ENCODE assay signal across 8 cellular contexts in genomic region chr5:112503749-112504501, GRCh38.
A peak's percentile ranks its signal among the peaks of the same experiment; 100 is the strongest.
DNase-seq lines count a peak whose midpoint lies in the region; ATAC-seq, FAIRE-seq and TF ChIP-seq lines count a peak whose summit lies in the region.
"Not testable (repeated sequence)": the region's sequence is repeated elsewhere in the genome, so short reads cannot be mapped to it uniquely, and the experiment has no call there.

No MANE protein-coding gene starts in this region.

- TF ChIP-seq CTCF in A549 (IDR thresholded peaks at IDR 0.05); LNCaP clone FGC (IDR thresholded peaks at IDR 0.05; ENCODE audit: control insufficient read depth, extremely low read depth, insufficient read depth); bronchial epithelial cell (IDR thresholded peaks at IDR 0.05; ENCODE audit: insufficient read depth, low read length, severe bottlenecking); thyroid gland (IDR thresholded peaks at IDR 0.05): not testable (repeated sequence)
- TF ChIP-seq CTCF in GM13976 (IDR thresholded peaks at IDR 0.05; ENCODE audit: borderline replicate concordance, control extremely low read depth, extremely low read depth, insufficient read depth, missing control alignments): peak; percentile 21
- TF ChIP-seq CTCF in OCI-LY7 (conservative IDR thresholded peaks at IDR 0.05; ENCODE audit: low read length): 0 out of 2 replicates have a peak, but pooled peaks have one; percentile 17

- not testable (repeated sequence) for H3K9me2 ChIP-seq in OCI-LY7 (ENCODE audit: insufficient read depth, low read length)

- CTCF ChIA-PET in A549 (lab: Yijun Ruan, JAX): interaction anchor here (0.8 to 1.1 kb wide), 2 partner anchors 8 to 25 kb away, joined by 3 read pairs; no protein-coding TSS in a partner anchor
- CTCF ChIA-PET in OCI-LY7 (lab: Charles Lee; ENCODE audit: unreplicated experiment): not testable (repeated sequence)

- not testable (repeated sequence) for H3K79me2 ChIP-seq in OCI-LY7 (ENCODE audit: insufficient read depth, low read depth, low read length)

- H3K4me3 ChIP-seq in A549; OCI-LY7 (ENCODE audit: low read depth, low read length, poor library complexity, severe bottlenecking); bronchial epithelial cell (ENCODE audit: low read depth, low read length); thyroid gland (replicated peaks in 1 of 3): not testable (repeated sequence)
- H3K4me3 ChIP-seq in LNCaP clone FGC (ENCODE audit: low read depth, low read length): peak overlapping the region; percentile 25; the same call in 1 of the 2 replicates

- ATAC-seq in A549: not testable (repeated sequence)

- intact Hi-C loops in OCI-LY7 (cut with micrococcal nuclease; ENCODE audit: unreplicated experiment); thyroid gland (cut with DNase I): not testable (repeated sequence)

- BruUV-seq in OCI-LY7 (replicated peaks; lab: Mats Ljungman, UMichigan): not testable (repeated sequence)

- H3K4me1 ChIP-seq in A549; OCI-LY7 (ENCODE audit: insufficient read depth, low read length, poor library complexity, severe bottlenecking); thyroid gland: not testable (repeated sequence)

- 38% methylated on average over 8 of the region's 8 CpGs for WGBS in A549 (ENCODE audit: missing lambda C conversion rate)
- WGBS in thyroid gland, 2 donors: 47 to 60% methylated on average over 6 to 7 of the region's 8 CpGs

- POLR2A ChIA-PET in A549 (lab: Yijun Ruan, JAX); OCI-LY7 (lab: Charles Lee): not testable (repeated sequence)

- DNase-seq in A549 (ENCODE audit: low read depth in 1 of 2, low spot score in 1 of 2) (peak in 1 of 2 experiments; percentile 18), LNCaP clone FGC (ENCODE audit: low read depth) (peak; percentile 82), bronchial epithelial cell (ENCODE audit: low read depth) (peak; percentile 56), iPS DF 19.7 (ENCODE audit: low read depth, low spot score) (peak; percentile 12), mucosa of gallbladder (ENCODE audit: low spot score) (peak; percentile 76), thyroid gland (peak; percentile 5 to 11)
- DNase-seq in GM13976 (ENCODE audit: low spot score); OCI-LY7 (ENCODE audit: low spot score): not testable (repeated sequence)

- H4K20me1 ChIP-seq in OCI-LY7 (ENCODE audit: insufficient read depth, low read length): not testable (repeated sequence)

- not testable (repeated sequence) for H3K27me3 ChIP-seq in bronchial epithelial cell (ENCODE audit: control insufficient read depth, insufficient read depth, low read length); thyroid gland

- in situ Hi-C loops in GM13976 (cut with MboI; ENCODE audit: low sequenced_read_pairs, unreplicated experiment): not testable (repeated sequence)

- not testable (repeated sequence) for H2AFZ ChIP-seq in OCI-LY7 (ENCODE audit: low read length)

- not testable (repeated sequence) for H3K27ac ChIP-seq in A549; OCI-LY7 (ENCODE audit: low read depth, low read length, poor library complexity, severe bottlenecking); thyroid gland

- 0 out of 3 replicates have a peak overlapping the region, but pooled peaks have one; percentile 9 for H3K4me2 ChIP-seq in A549
- H3K4me2 ChIP-seq in OCI-LY7 (ENCODE audit: low read length): not testable (repeated sequence)

- not testable (repeated sequence) for TF ChIP-seq POLR2A in A549 (IDR thresholded peaks at IDR 0.05; ENCODE audit: low read length); thyroid gland (IDR thresholded peaks at IDR 0.05)

- TF ChIP-seq RAD21 in A549 (conservative IDR thresholded peaks at IDR 0.05 in 1 of 2, IDR thresholded peaks at IDR 0.05 in 1 of 2): not testable (repeated sequence)

- not testable (repeated sequence) for H3K36me3 ChIP-seq in OCI-LY7 (ENCODE audit: insufficient read depth, low read length); bronchial epithelial cell (ENCODE audit: control insufficient read depth, insufficient read depth, low read length); thyroid gland

- H3K9me3 ChIP-seq in A549; OCI-LY7 (ENCODE audit: low read length); thyroid gland: not testable (repeated sequence)

- not testable (repeated sequence) for TF ChIP-seq EP300 in A549 (IDR thresholded peaks at IDR 0.05)

- FAIRE-seq in A549 (lab: Jason Lieb, UNC); bronchial epithelial cell (lab: Jason Lieb, UNC): not testable (repeated sequence)
